ENCODE assay signal across 9 cellular contexts in the genomic region with DNA sequence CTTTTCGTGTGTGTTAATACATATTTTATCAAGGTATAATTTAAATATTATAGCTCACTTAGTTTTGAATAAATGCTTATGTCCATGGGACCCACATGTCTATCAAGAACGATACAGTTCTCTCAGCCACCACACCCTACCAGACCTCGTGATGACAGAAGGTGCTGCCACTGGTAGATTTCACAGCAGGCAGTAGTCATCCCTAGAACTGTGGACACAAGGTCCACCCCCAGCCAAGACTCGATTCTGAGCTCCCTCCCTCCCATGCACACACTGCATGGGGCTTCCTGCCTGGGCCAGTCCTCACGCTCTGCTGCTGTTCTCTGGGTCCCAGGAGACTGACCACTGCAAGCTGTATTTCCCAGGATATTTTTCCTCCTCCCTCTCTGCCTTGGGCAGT. TPM values are rescaled to one million over a fixed set of nuclear protein-coding genes. Genes with fewer than 3 reads are reported as not detected.
DNase-seq lines count a peak whose midpoint lies in the region; ATAC-seq lines count a peak whose summit lies in the region.
"Had no signal": no experiment of that assay in that cellular context is flagged by ENCODE, and none has a peak within 500 bp of the region (broad histone marks: within the 10 kb centered on the region; RNA-seq: fewer than 3 reads in every experiment).

No MANE protein-coding gene starts in this region.

- no peaks in the 10 kb centered on the region for H3K79me2 ChIP-seq in ACC112 (ENCODE audit: control insufficient read depth, insufficient read depth, low read length, unreplicated experiment)

- peak overlapping the region; percentile 50 for H3K27ac ChIP-seq in ACC112 (ENCODE audit: low read depth, low read length)
- H3K27ac ChIP-seq: SK-N-MC had no signal

- POLR2A ChIA-PET in naive thymus-derived CD8-positive, alpha-beta T cell (lab: Charles Lee), result interaction anchor here (1.1 to 3.6 kb wide), 2 partner anchors 27 to 122 kb away, joined by 4 to 23 read pairs; a partner anchor contains a TSS

- peak overlapping the region in 1 of 10 donors; percentile 67 for H3K27ac Mint-ChIP-seq in naive thymus-derived CD8-positive, alpha-beta T cell

- H3K4me1 Mint-ChIP-seq in naive thymus-derived CD8-positive, alpha-beta T cell, result peaks cover 21 to 85% (median 46%) of the 10 kb centered on the region in 4 donors

- H2AFZ ChIP-seq in ACC112 (ENCODE audit: low read length, unreplicated experiment), result peak overlapping the region; percentile 59

- H3K36me3 Mint-ChIP-seq in naive thymus-derived CD8-positive, alpha-beta T cell, result no peaks in the 10 kb centered on the region

- H3K4me3 ChIP-seq in ACC112 (ENCODE audit: low read depth, low read length), result no peak overlapping the region
- H3K4me3 ChIP-seq: SK-N-MC had no signal

- peaks cover 0 to under 1% (median 0%) of the 10 kb centered on the region in 9 donors for H3K9me3 Mint-ChIP-seq in naive thymus-derived CD8-positive, alpha-beta T cell

- no peaks in the 10 kb centered on the region for H3K36me3 ChIP-seq in ACC112 (ENCODE audit: insufficient read depth, low read length)

- H3K27me3 ChIP-seq in ACC112 (ENCODE audit: insufficient read depth, low read length), result no peaks in the 10 kb centered on the region

- H3K4me3 Mint-ChIP-seq in naive thymus-derived CD8-positive, alpha-beta T cell, result no peak overlapping the region

- ATAC-seq in GM19397 (IDR thresholded peaks at IDR 0.05; ENCODE audit: unreplicated experiment) (peak; percentile 60), HG03378 (IDR thresholded peaks at IDR 0.05; ENCODE audit: unreplicated experiment) (peak; percentile 78)
- no peak for ATAC-seq in naive thymus-derived CD8-positive, alpha-beta T cell

- H3K4me1 ChIP-seq in ACC112 (ENCODE audit: control insufficient read depth, insufficient read depth, low read length, unreplicated experiment), result peaks cover 50% of the 10 kb centered on the region

- peaks cover 0 to 2% (median 0%) of the 10 kb centered on the region in 5 donors for H3K27me3 Mint-ChIP-seq in naive thymus-derived CD8-positive, alpha-beta T cell

- DNase-seq in fibroblast of the conjunctiva (ENCODE audit: low read depth), result peak; percentile 38
- no peak for DNase-seq in NCI-H2107 (lab: John Stamatoyannopoulos, UW)
- DNase-seq in naive thymus-derived CD8-positive, alpha-beta T cell, result no peak
- no peak for DNase-seq in mucosa of gallbladder (ENCODE audit: low spot score)
- no peak for DNase-seq in NCI-H1930 (lab: John Stamatoyannopoulos, UW)

RNA-seq across cellular contexts. Expression of a gene that starts 26.5 kb away (rescaled TPM):
- 100 to 1,000 TPM; 135 to 149 TPM for total RNA-seq in naive thymus-derived CD8-positive, alpha-beta T cell
- polyA plus RNA-seq in naive thymus-derived CD8-positive, alpha-beta T cell, result 10 to 100 TPM; 58.5 to 71.4 (median 63.3) TPM
- total RNA-seq in mucosa of gallbladder, result 65.4 TPM

Comparison
In these comparisons a context has a peak if more than half of its experiments do, and no peak if none do; other contexts are left out.
1. ATAC-seq: peak in GM19397 (single experiment) and HG03378 (single experiment); none in naive thymus-derived CD8-positive, alpha-beta T cell (0 of 2).